Comparison of ENCODE assay signal across 23 cellular contexts in genomic region chr2:240403358-240404104, GRCh38. TPM values are rescaled to one million over a fixed set of nuclear protein-coding genes. Genes with fewer than 3 reads are reported as not detected.
A peak's percentile ranks its signal among the peaks of the same experiment; 100 is the strongest.
DNase-seq lines count a peak whose midpoint lies in the region; ATAC-seq and TF ChIP-seq lines count a peak whose summit lies in the region.
"Had no signal": no experiment of that assay in that cellular context is flagged by ENCODE, and none has a peak within 500 bp of the region (broad histone marks: within the 10 kb centered on the region; RNA-seq: fewer than 3 reads in every experiment).

No MANE protein-coding gene starts in this region.

- peaks cover 21% of the 10 kb centered on the region for H3K4me1 Mint-ChIP-seq in activated CD4-positive, alpha-beta T cell treated with anti-CD3 and anti-CD28 coated beads, Interleukin-2, amount 10 ng/mL, durations not matched to agents 7 days and 5 days
- H3K4me1 Mint-ChIP-seq in CD4-positive, alpha-beta T cell (ENCODE audit: low read depth) = peaks cover 16% of the 10 kb centered on the region
- H3K4me1 Mint-ChIP-seq in activated T-helper 1 cell treated with anti-CD3 and anti-CD28 coated beads, Interleukin-12 subunit alpha, Interleukin-12 subunit beta, Interleukin-2, Interleukin-4 antibody, amounts not matched to agents 30 ng/mL and 10 ng/mL and 1 ng/mL, durations not matched to agents 14 hours and 24 hours and 36 hours (ENCODE audit: low read depth) = peaks cover 13% of the 10 kb centered on the region
- peaks cover 6% of the 10 kb centered on the region for H3K4me1 Mint-ChIP-seq in nephron progenitor cell

- H3K27ac Mint-ChIP-seq in activated CD4-positive, alpha-beta T cell treated with anti-CD3 and anti-CD28 coated beads, Interleukin-2, amount 10 ng/mL, durations not matched to agents 7 days and 5 days = peak overlapping the region; percentile 88
- peak overlapping the region; percentile 50 for H3K27ac Mint-ChIP-seq in CD4-positive, alpha-beta T cell
- H3K27ac Mint-ChIP-seq in activated T-helper 1 cell treated with anti-CD3 and anti-CD28 coated beads, Interleukin-12 subunit alpha, Interleukin-12 subunit beta, Interleukin-2, Interleukin-4 antibody, amounts not matched to agents 30 ng/mL and 10 ng/mL and 1 ng/mL, durations not matched to agents 14 hours and 24 hours and 36 hours = peak overlapping the region; percentile 53
- H3K27ac Mint-ChIP-seq in nephron progenitor cell = peak overlapping the region; percentile 86

- H3K9me3 ChIP-seq in CD4-positive, alpha-beta T cell (ENCODE audit: control insufficient read depth, low read length) = no peaks in the 10 kb centered on the region
- H3K9me3 ChIP-seq: ascending aorta, heart left ventricle, SJSA1, spleen, tibial artery had no signal

- ATAC-seq in CD4-positive, alpha-beta T cell (ENCODE audit: poor library complexity) = no peak
- no peak for ATAC-seq in HG03520 (IDR thresholded peaks at IDR 0.05; ENCODE audit: unreplicated experiment)
- ATAC-seq: heart left ventricle, PC-3 had no signal

- POLR2A ChIA-PET in activated CD4-positive, alpha-beta T cell treated with anti-CD3 and anti-CD28 coated beads, Interleukin-2, amount 10 ng/mL, durations not matched to agents 7 days and 5 days (lab: Charles Lee) = no interaction called here
- POLR2A ChIA-PET in CD4-positive, alpha-beta T cell (lab: Charles Lee) = no interaction called here

- H3K27ac ChIP-seq in CD4-positive, alpha-beta T cell (ENCODE audit: low read depth, low read length) = no peak overlapping the region
- H3K27ac ChIP-seq: ascending aorta, heart left ventricle, SJSA1, spleen, tibial artery had no signal

- H3K27me3 Mint-ChIP-seq in activated CD4-positive, alpha-beta T cell treated with anti-CD3 and anti-CD28 coated beads, Interleukin-2, amount 10 ng/mL, durations not matched to agents 7 days and 5 days = peaks cover 3% of the 10 kb centered on the region
- peaks cover 7% of the 10 kb centered on the region for H3K27me3 Mint-ChIP-seq in CD4-positive, alpha-beta T cell
- H3K27me3 Mint-ChIP-seq in activated T-helper 1 cell treated with anti-CD3 and anti-CD28 coated beads, Interleukin-12 subunit alpha, Interleukin-12 subunit beta, Interleukin-2, Interleukin-4 antibody, amounts not matched to agents 30 ng/mL and 10 ng/mL and 1 ng/mL, durations not matched to agents 14 hours and 24 hours and 36 hours (ENCODE audit: insufficient read depth) = peaks cover 3% of the 10 kb centered on the region
- H3K27me3 Mint-ChIP-seq in nephron progenitor cell (ENCODE audit: low read depth, poor library complexity) = peaks cover 21% of the 10 kb centered on the region

- no peaks in the 10 kb centered on the region for H3K27me3 ChIP-seq in CD4-positive, alpha-beta T cell (ENCODE audit: control insufficient read depth, insufficient read depth, low read length)
- H3K27me3 ChIP-seq: ascending aorta, heart left ventricle, SJSA1, tibial artery had no signal

- DNase-seq in activated CD4-positive, alpha-beta T cell treated with anti-CD3 and anti-CD28 coated beads, Interleukin-2, amount 10 ng/mL, durations not matched to agents 7 days and 5 days = no peak
- no peak for DNase-seq in activated CD4-positive, alpha-beta T cell treated with anti-CD3 and anti-CD28 coated beads for 1 hour
- peak in 1 of 10 experiments; percentile 14 for DNase-seq in CD4-positive, alpha-beta T cell
- DNase-seq in activated T-helper 1 cell treated with anti-CD3 and anti-CD28 coated beads, Interleukin-12 subunit alpha, Interleukin-12 subunit beta, Interleukin-2, Interleukin-4 antibody, amounts not matched to agents 30 ng/mL and 10 ng/mL and 1 ng/mL, durations not matched to agents 14 hours and 24 hours and 36 hours (ENCODE audit: low spot score) = no peak
- DNase-seq in nephron progenitor cell = no peak
- no peak for DNase-seq in HuH-7 (ENCODE audit: low spot score)
- no peak for DNase-seq in MV-4-11 (lab: John Stamatoyannopoulos, UW)
- DNase-seq: activated CD4-positive, CD25-positive, alpha-beta regulatory T cell treated with anti-CD3 and anti-CD28 coated beads, Interleukin-2, amount 50 U/mL, for 72 hours; C1 segment of cervical spinal cord; DMS53; Kasumi-1; NCI-H1105 treated with DMSO at 0.1 percent for 48 hours; NCI-H2171; NCI-H82; PC-3; T1000 had no signal

- no peaks in the 10 kb centered on the region for H3K36me3 Mint-ChIP-seq in activated CD4-positive, alpha-beta T cell treated with anti-CD3 and anti-CD28 coated beads, Interleukin-2, amount 10 ng/mL, durations not matched to agents 7 days and 5 days (ENCODE audit: low read depth)
- H3K36me3 Mint-ChIP-seq in CD4-positive, alpha-beta T cell (ENCODE audit: low read depth) = no peaks in the 10 kb centered on the region
- H3K36me3 Mint-ChIP-seq in activated T-helper 1 cell treated with anti-CD3 and anti-CD28 coated beads, Interleukin-12 subunit alpha, Interleukin-12 subunit beta, Interleukin-2, Interleukin-4 antibody, amounts not matched to agents 30 ng/mL and 10 ng/mL and 1 ng/mL, durations not matched to agents 14 hours and 24 hours and 36 hours (ENCODE audit: low read depth) = no peaks in the 10 kb centered on the region
- H3K36me3 Mint-ChIP-seq in nephron progenitor cell (ENCODE audit: low read depth) = no peaks in the 10 kb centered on the region

- no peaks in the 10 kb centered on the region for H3K9me3 Mint-ChIP-seq in activated CD4-positive, alpha-beta T cell treated with anti-CD3 and anti-CD28 coated beads, Interleukin-2, amount 10 ng/mL, durations not matched to agents 7 days and 5 days
- no peaks in the 10 kb centered on the region for H3K9me3 Mint-ChIP-seq in CD4-positive, alpha-beta T cell
- H3K9me3 Mint-ChIP-seq in activated T-helper 1 cell treated with anti-CD3 and anti-CD28 coated beads, Interleukin-12 subunit alpha, Interleukin-12 subunit beta, Interleukin-2, Interleukin-4 antibody, amounts not matched to agents 30 ng/mL and 10 ng/mL and 1 ng/mL, durations not matched to agents 14 hours and 24 hours and 36 hours = no peaks in the 10 kb centered on the region
- H3K9me3 Mint-ChIP-seq in nephron progenitor cell = no peaks in the 10 kb centered on the region
- H3K9me3 Mint-ChIP-seq: neural crest cell had no signal

- H3K4me3 Mint-ChIP-seq in activated CD4-positive, alpha-beta T cell treated with anti-CD3 and anti-CD28 coated beads, Interleukin-2, amount 10 ng/mL, durations not matched to agents 7 days and 5 days = peak overlapping the region; percentile 17
- H3K4me3 Mint-ChIP-seq in CD4-positive, alpha-beta T cell = peak overlapping the region; percentile 45
- peak overlapping the region; percentile 3 for H3K4me3 Mint-ChIP-seq in activated T-helper 1 cell treated with anti-CD3 and anti-CD28 coated beads, Interleukin-12 subunit alpha, Interleukin-12 subunit beta, Interleukin-2, Interleukin-4 antibody, amounts not matched to agents 30 ng/mL and 10 ng/mL and 1 ng/mL, durations not matched to agents 14 hours and 24 hours and 36 hours
- H3K4me3 Mint-ChIP-seq in nephron progenitor cell = no peak overlapping the region
- H3K4me3 Mint-ChIP-seq: neural crest cell had no signal

- intact Hi-C loops in CD4-positive, alpha-beta T cell (cut with DNase I, micrococcal nuclease) = no loop called here
- intact Hi-C loops in activated T-helper 1 cell treated with anti-CD3 and anti-CD28 coated beads, Interleukin-12 subunit alpha, Interleukin-12 subunit beta, Interleukin-2, Interleukin-4 antibody, amounts not matched to agents 30 ng/mL and 10 ng/mL and 1 ng/mL, durations not matched to agents 14 hours and 24 hours and 36 hours (cut with micrococcal nuclease) = loop anchor here (2.0 kb wide), 1 partner anchor 31 kb away; the partner anchor contains the start of gene GPC1

- no peak for TF ChIP-seq CTCF in CD4-positive, alpha-beta T cell (IDR thresholded peaks at IDR 0.05)
- TF ChIP-seq CTCF in nephron progenitor cell (IDR thresholded peaks at IDR 0.05) = no peak

- CTCF ChIA-PET in activated CD4-positive, alpha-beta T cell treated with anti-CD3 and anti-CD28 coated beads, Interleukin-2, amount 10 ng/mL, durations not matched to agents 7 days and 5 days (lab: Charles Lee) = no interaction called here
- CTCF ChIA-PET in CD4-positive, alpha-beta T cell (lab: Charles Lee) = no interaction called here

RNA-seq across cellular contexts. Expression of gene GPC1, which starts 31.9 kb away (rescaled TPM):
- 1 to 10 TPM; 7.3 to 7.5 TPM for total RNA-seq in activated CD4-positive, alpha-beta T cell treated with anti-CD3 and anti-CD28 coated beads, Interleukin-2, amount 10 ng/mL, durations not matched to agents 7 days and 5 days
- under 1 TPM; 0.58 to 0.98 TPM for total RNA-seq in CD4-positive, alpha-beta T cell
- 6.2 and 6.5 TPM in 2 replicates for total RNA-seq in activated T-helper 1 cell treated with anti-CD3 and anti-CD28 coated beads, Interleukin-12 subunit alpha, Interleukin-12 subunit beta, Interleukin-2, Interleukin-4 antibody, amounts not matched to agents 30 ng/mL and 10 ng/mL and 1 ng/mL, durations not matched to agents 14 hours and 24 hours and 36 hours
